27 cellular contexts compared by ENCODE assay signal in genomic region chr7:148979827-148980226, GRCh38. TPM values are rescaled to one million over a fixed set of nuclear protein-coding genes. Genes with fewer than 3 reads are reported as not detected.
DNase-seq lines count a peak whose midpoint lies in the region; ATAC-seq, FAIRE-seq and TF ChIP-seq lines count a peak whose summit lies in the region.
"Had no signal": no experiment of that assay in that cellular context is flagged by ENCODE, and none has a peak within 500 bp of the region (broad histone marks: within the 10 kb centered on the region; RNA-seq: fewer than 3 reads in every experiment).

No MANE protein-coding gene starts in this region.

- peaks cover 33% of the 10 kb centered on the region for H3K4me1 Mint-ChIP-seq in activated CD4-positive, alpha-beta T cell treated with anti-CD3 and anti-CD28 coated beads, Interleukin-2, amount 10 ng/mL, durations not matched to agents 7 days and 5 days
- H3K4me1 Mint-ChIP-seq in CD8-positive, alpha-beta memory T cell: peaks cover 31 to 43% (median 34%) of the 10 kb centered on the region in 3 donors
- peaks cover 22% of the 10 kb centered on the region for H3K4me1 Mint-ChIP-seq in memory B cell

- H3K9me3 Mint-ChIP-seq in activated CD4-positive, alpha-beta T cell treated with anti-CD3 and anti-CD28 coated beads, Interleukin-2, amount 10 ng/mL, durations not matched to agents 7 days and 5 days: peaks cover 4% of the 10 kb centered on the region
- peaks cover 0 to 9% (median 4%) of the 10 kb centered on the region in 5 donors for H3K9me3 Mint-ChIP-seq in CD8-positive, alpha-beta memory T cell
- H3K9me3 Mint-ChIP-seq in memory B cell: peaks cover 6% of the 10 kb centered on the region

- H3K4me3 Mint-ChIP-seq in activated CD4-positive, alpha-beta T cell treated with anti-CD3 and anti-CD28 coated beads, Interleukin-2, amount 10 ng/mL, durations not matched to agents 7 days and 5 days: peak overlapping the region; percentile 41
- peak overlapping the region in 5 of 7 donors; percentile 1 to 66 (median 25) for H3K4me3 Mint-ChIP-seq in CD8-positive, alpha-beta memory T cell
- H3K4me3 Mint-ChIP-seq in memory B cell: no peak overlapping the region
- H3K4me3 Mint-ChIP-seq: HFFc6 had no signal

- WGBS in sigmoid colon, 2 donors: 71 to 77% methylated on average over 9 of the region's 9 CpGs

- H3K36me3 ChIP-seq in CD8-positive, alpha-beta memory T cell (ENCODE audit: insufficient read depth, low read length): no peaks in the 10 kb centered on the region
- H3K36me3 ChIP-seq in sigmoid colon: no peaks in the 10 kb centered on the region
- H3K36me3 ChIP-seq: adrenal gland, brain microvascular endothelial cell, MG63 had no signal

- no peaks in the 10 kb centered on the region for H3K9me3 ChIP-seq in CD8-positive, alpha-beta memory T cell (ENCODE audit: low read length)
- H3K9me3 ChIP-seq in sigmoid colon: no peaks in the 10 kb centered on the region
- H3K9me3 ChIP-seq: adrenal gland, MG63 had no signal

- H3K27ac ChIP-seq in CD8-positive, alpha-beta memory T cell (ENCODE audit: low read depth, low read length): no peak overlapping the region
- H3K27ac ChIP-seq in sigmoid colon: no peak overlapping the region
- H3K27ac ChIP-seq: adrenal gland, brain microvascular endothelial cell, foreskin keratinocyte, parathyroid adenoma, VCaP had no signal

- H3K4me3 ChIP-seq in CD8-positive, alpha-beta memory T cell (ENCODE audit: low read length): no peak overlapping the region
- no peak overlapping the region for H3K4me3 ChIP-seq in sigmoid colon
- H3K4me3 ChIP-seq: adrenal gland, MG63 had no signal

- TF ChIP-seq POLR2A in sigmoid colon (IDR thresholded peaks at IDR 0.05) (no peak), GM12892 (IDR thresholded peaks at IDR 0.05; ENCODE audit: low read depth, low read length) (no peak)

- H3K4me1 ChIP-seq in CD8-positive, alpha-beta memory T cell (ENCODE audit: insufficient read depth, low read length): peaks cover 8% of the 10 kb centered on the region
- H3K4me1 ChIP-seq in sigmoid colon: peaks cover 0 to 24% (median 17%) of the 10 kb centered on the region in 4 donors
- H3K4me1 ChIP-seq: foreskin keratinocyte, parathyroid adenoma had no signal

- CTCF ChIA-PET in activated CD4-positive, alpha-beta T cell treated with anti-CD3 and anti-CD28 coated beads, Interleukin-2, amount 10 ng/mL, durations not matched to agents 7 days and 5 days (lab: Charles Lee): interaction anchor here (0.9 to 1.4 kb wide), 3 partner anchors 13 to 26 kb away, joined by 3 to 4 read pairs (median 4); no protein-coding TSS in a partner anchor
- CTCF ChIA-PET in CD8-positive, alpha-beta memory T cell (lab: Charles Lee): no interaction called here

- peak; percentile 36 for DNase-seq in activated CD4-positive, alpha-beta T cell treated with anti-CD3 and anti-CD28 coated beads, Interleukin-2, amount 10 ng/mL, durations not matched to agents 7 days and 5 days
- no peak for DNase-seq in activated CD4-positive, alpha-beta T cell treated with anti-CD3 and anti-CD28 coated beads for 48 hours
- DNase-seq in CD8-positive, alpha-beta memory T cell: peak in 2 of 5 donors; percentile 45 to 65
- DNase-seq in activated naive CD4-positive, alpha-beta T cell treated with anti-CD3 and anti-CD28 coated beads, Interleukin-2, amount 50 U/mL, for 16 hours: peak; percentile 27
- DNase-seq in memory B cell (ENCODE audit: low spot score in 2 of 2) (no peak), sigmoid colon (no peak), GM12892 (ENCODE audit: insufficient read length) (no peak)
- DNase-seq: activated CD4-positive, alpha-beta T cell treated with anti-CD3 and anti-CD28 coated beads, Interleukin-2, amount 50 U/mL, for 48 hours; adrenal gland; brain microvascular endothelial cell; effector CD8-positive, alpha-beta T cell; erythroblast; foreskin keratinocyte; GDM1; HFFc6; mesendoderm; MG63; naive B cell; NCI-H2029 treated with DMSO at 0.1 percent for 48 hours; NCI-H82; right cardiac atrium; stimulated activated CD4-positive, alpha-beta T cell treated with anti-CD3 and anti-CD28 coated beads, Interleukin-12 subunit alpha, Interleukin-12 subunit beta, amount 100 ng/mL, for 4 hours had no signal

- peaks cover 21% of the 10 kb centered on the region for H3K27me3 Mint-ChIP-seq in activated CD4-positive, alpha-beta T cell treated with anti-CD3 and anti-CD28 coated beads, Interleukin-2, amount 10 ng/mL, durations not matched to agents 7 days and 5 days
- peaks cover 0 to 9% of the 10 kb centered on the region in 2 donors for H3K27me3 Mint-ChIP-seq in CD8-positive, alpha-beta memory T cell
- peaks cover 4% of the 10 kb centered on the region for H3K27me3 Mint-ChIP-seq in memory B cell

- FAIRE-seq in GM12892 (lab: Jason Lieb, UNC): no peak
- FAIRE-seq: urothelium cell line had no signal

- no peaks in the 10 kb centered on the region for H3K27me3 ChIP-seq in CD8-positive, alpha-beta memory T cell (ENCODE audit: insufficient read depth, low read length, poor library complexity, severe bottlenecking)
- peaks cover 0 to 4% (median 0%) of the 10 kb centered on the region in 3 donors for H3K27me3 ChIP-seq in sigmoid colon
- H3K27me3 ChIP-seq: adrenal gland, brain microvascular endothelial cell, foreskin keratinocyte, MG63 had no signal

- no peak for TF ChIP-seq CTCF in sigmoid colon (IDR thresholded peaks at IDR 0.05)

- peak; percentile 26 for ATAC-seq in memory B cell (ENCODE audit: low read depth)
- ATAC-seq in HG02870 (IDR thresholded peaks at IDR 0.05; ENCODE audit: unreplicated experiment): no peak
- ATAC-seq: foreskin keratinocyte, right cardiac atrium, Right ventricle myocardium inferior had no signal

- intact Hi-C loops in sigmoid colon (cut with DNase I): no loop called here

- TF ChIP-seq EP300 in sigmoid colon (IDR thresholded peaks at IDR 0.05): no peak

- H3K36me3 Mint-ChIP-seq in activated CD4-positive, alpha-beta T cell treated with anti-CD3 and anti-CD28 coated beads, Interleukin-2, amount 10 ng/mL, durations not matched to agents 7 days and 5 days (ENCODE audit: low read depth): peaks cover 2% of the 10 kb centered on the region
- peaks cover 0 to 7% (median 0%) of the 10 kb centered on the region in 3 donors for H3K36me3 Mint-ChIP-seq in CD8-positive, alpha-beta memory T cell
- H3K36me3 Mint-ChIP-seq in memory B cell: peaks cover 3% of the 10 kb centered on the region
- H3K36me3 Mint-ChIP-seq: naive B cell had no signal

- H3K27ac Mint-ChIP-seq in activated CD4-positive, alpha-beta T cell treated with anti-CD3 and anti-CD28 coated beads, Interleukin-2, amount 10 ng/mL, durations not matched to agents 7 days and 5 days: peak overlapping the region; percentile 70
- peak overlapping the region; percentile 3 to 73 (median 33) for H3K27ac Mint-ChIP-seq in CD8-positive, alpha-beta memory T cell
- H3K27ac Mint-ChIP-seq in memory B cell: no peak overlapping the region
- H3K27ac Mint-ChIP-seq: HFFc6 had no signal

- POLR2A ChIA-PET in activated CD4-positive, alpha-beta T cell treated with anti-CD3 and anti-CD28 coated beads, Interleukin-2, amount 10 ng/mL, durations not matched to agents 7 days and 5 days (lab: Charles Lee): interaction anchor here (0.7 kb wide), 1 partner anchor 20 kb away, joined by 3 read pairs; no protein-coding TSS in a partner anchor
- POLR2A ChIA-PET in CD8-positive, alpha-beta memory T cell (lab: Charles Lee): interaction anchor here (0.7 kb wide), 1 partner anchor 9 kb away, joined by 5 read pairs; no protein-coding TSS in a partner anchor

RNA-seq across cellular contexts. Expression of gene PDIA4, which starts 48.5 kb away (rescaled TPM):
- 10 to 100 TPM; 94.8 to 97.4 TPM for total RNA-seq in activated CD4-positive, alpha-beta T cell treated with anti-CD3 and anti-CD28 coated beads, Interleukin-2, amount 10 ng/mL, durations not matched to agents 7 days and 5 days
- 10 to 100 TPM; 91.1 to 92.1 TPM for total RNA-seq in CD8-positive, alpha-beta memory T cell
- polyA plus RNA-seq in CD8-positive, alpha-beta memory T cell: 113 TPM
- total RNA-seq in sigmoid colon: 10 to 100 TPM; 34.3 to 47.4 (median 39.7) TPM
- 100 to 1,000 TPM in 1 of 3 donors, 10 to 100 TPM in 2; 11.4 to 183 (median 40.9) TPM for polyA plus RNA-seq in sigmoid colon
- polyA plus RNA-seq in GM12892 (2012; ENCODE audit: missing spikeins): 73.4 TPM

Comparison
In these comparisons a context has a peak if more than half of its experiments do, and no peak if none do; other contexts are left out.
1. DNase-seq: peak in activated CD4-positive, alpha-beta T cell treated with anti-CD3 and anti-CD28 coated beads, Interleukin-2, amount 10 ng/mL, durations not matched to agents 7 days and 5 days (single experiment) and activated naive CD4-positive, alpha-beta T cell treated with anti-CD3 and anti-CD28 coated beads, Interleukin-2, amount 50 U/mL, for 16 hours (single experiment); none in activated CD4-positive, alpha-beta T cell treated with anti-CD3 and anti-CD28 coated beads for 48 hours (single experiment), memory B cell (0 of 2), sigmoid colon (single experiment) and GM12892 (single experiment).